8 cellular contexts compared by ENCODE assay signal in genomic region chr2:36597003-36597531, GRCh38. TPM values are rescaled to one million over a fixed set of nuclear protein-coding genes. Genes with fewer than 3 reads are reported as not detected.
DNase-seq lines count a peak whose midpoint lies in the region; ATAC-seq and TF ChIP-seq lines count a peak whose summit lies in the region.

No MANE protein-coding gene starts in this region.

- H4K20me1 ChIP-seq in BLaER1 (peaks cover 37% of the 10 kb centered on the region), Karpas-422 (ENCODE audit: insufficient read depth, low read depth, low read length) (no peaks in the 10 kb centered on the region)

- peak overlapping the region; percentile 84 for H3K9ac ChIP-seq in BLaER1
- H3K9ac ChIP-seq in Karpas-422 (ENCODE audit: low read length), result peak overlapping the region; percentile 81

- H3K4me1 Mint-ChIP-seq in dendritic cell treated with granulocyte-macrophage colony-stimulating factor and Interleukin-4, amounts not matched to agents 40 ng/mL and 50 ng/mL, for 4 days (ENCODE audit: low read depth), result peaks cover 40% of the 10 kb centered on the region
- H3K4me1 Mint-ChIP-seq in nephron, result peaks cover 28% of the 10 kb centered on the region

- peaks cover 50% of the 10 kb centered on the region for H3K36me3 Mint-ChIP-seq in dendritic cell treated with granulocyte-macrophage colony-stimulating factor and Interleukin-4, amounts not matched to agents 40 ng/mL and 50 ng/mL, for 4 days (ENCODE audit: low read depth)
- peaks cover 38% of the 10 kb centered on the region for H3K36me3 Mint-ChIP-seq in nephron (ENCODE audit: low read depth)

- H3K27me3 ChIP-seq in BLaER1 (no peaks in the 10 kb centered on the region), Karpas-422 (ENCODE audit: low read length) (no peaks in the 10 kb centered on the region)

- peak overlapping the region; percentile 89 for H3K4me3 Mint-ChIP-seq in dendritic cell treated with granulocyte-macrophage colony-stimulating factor and Interleukin-4, amounts not matched to agents 40 ng/mL and 50 ng/mL, for 4 days
- peak overlapping the region; percentile 92 to 96 (median 93) for H3K4me3 Mint-ChIP-seq in nephron

- peak overlapping the region; percentile 80 for H2AFZ ChIP-seq in Karpas-422 (ENCODE audit: low read length)

- DNase-seq in Karpas-422 (no peak), hepatic stellate cell (ENCODE audit: low spot score) (no peak)

- H3K79me2 ChIP-seq in Karpas-422 (ENCODE audit: low read length), result peaks cover 53% of the 10 kb centered on the region

- H3K4me1 ChIP-seq in BLaER1 (peaks cover 18% of the 10 kb centered on the region), Karpas-422 (ENCODE audit: low read length) (peaks cover 19% of the 10 kb centered on the region)

- no peak for TF ChIP-seq CTCF in nephron (IDR thresholded peaks at IDR 0.05; ENCODE audit: unreplicated experiment in 3 of 3)

- H3K4me3 ChIP-seq in BLaER1 (peak overlapping the region; percentile 80), Karpas-422 (ENCODE audit: low read length) (peak overlapping the region; percentile 85)

- peaks cover 7% of the 10 kb centered on the region; the same call in 1 of the 2 replicates for H3K9me3 ChIP-seq in BLaER1
- no peaks in the 10 kb centered on the region for H3K9me3 ChIP-seq in Karpas-422 (ENCODE audit: low read length)

- H3K27ac Mint-ChIP-seq in dendritic cell treated with granulocyte-macrophage colony-stimulating factor and Interleukin-4, amounts not matched to agents 40 ng/mL and 50 ng/mL, for 4 days, result peak overlapping the region; percentile 82
- H3K27ac Mint-ChIP-seq in nephron, result peak overlapping the region; percentile 10 to 86 (median 78)

- no peaks in the 10 kb centered on the region for H3K9me3 Mint-ChIP-seq in dendritic cell treated with granulocyte-macrophage colony-stimulating factor and Interleukin-4, amounts not matched to agents 40 ng/mL and 50 ng/mL, for 4 days
- H3K9me3 Mint-ChIP-seq in nephron, result no peaks in the 10 kb centered on the region

- no peaks in the 10 kb centered on the region for H3K9me2 ChIP-seq in Karpas-422 (replicated peaks; ENCODE audit: insufficient read depth, low read length)

- ATAC-seq in GM18870 (IDR thresholded peaks at IDR 0.05; ENCODE audit: unreplicated experiment) (no peak), HG03520 (IDR thresholded peaks at IDR 0.05; ENCODE audit: unreplicated experiment) (no peak), GM21723 (IDR thresholded peaks at IDR 0.05; ENCODE audit: unreplicated experiment) (no peak)

- H3K36me3 ChIP-seq in BLaER1 (peaks cover 29% of the 10 kb centered on the region), Karpas-422 (ENCODE audit: insufficient read depth, low read length) (peaks cover 7% of the 10 kb centered on the region; the same call in 1 of the 2 replicates)

- H3K27me3 Mint-ChIP-seq in dendritic cell treated with granulocyte-macrophage colony-stimulating factor and Interleukin-4, amounts not matched to agents 40 ng/mL and 50 ng/mL, for 4 days, result no peaks in the 10 kb centered on the region
- no peaks in the 10 kb centered on the region for H3K27me3 Mint-ChIP-seq in nephron (ENCODE audit: low read depth)

- peak overlapping the region; percentile 84 for H3K4me2 ChIP-seq in BLaER1
- peak overlapping the region; percentile 73 for H3K4me2 ChIP-seq in Karpas-422 (ENCODE audit: low read depth, low read length, poor library complexity, severe bottlenecking)

- peak overlapping the region; percentile 82 for H3K27ac ChIP-seq in BLaER1
- no peak overlapping the region for H3K27ac ChIP-seq in Karpas-422 (ENCODE audit: low read length)

- intact Hi-C loops in dendritic cell treated with granulocyte-macrophage colony-stimulating factor and Interleukin-4, amounts not matched to agents 40 ng/mL and 50 ng/mL, for 4 days (cut with micrococcal nuclease), result loop anchor here (5.0 kb wide), 1 partner anchor 40 kb away; no protein-coding TSS in a partner anchor

RNA-seq across cellular contexts. Expression of gene FEZ2, which starts 0.9 kb away (rescaled TPM):
- 32.7 and 37.7 TPM in 2 replicates for total RNA-seq in Karpas-422 (2014; rRNA removed; shearing (Covaris generic); ENCODE audit: low replicate concordance)
